Comparison of ENCODE assay signal across 8 cellular contexts in genomic region chr11:2444301-2445106, GRCh38. TPM values are rescaled to one million over a fixed set of nuclear protein-coding genes. Genes with fewer than 3 reads are reported as not detected.
A peak's percentile ranks its signal among the peaks of the same experiment; 100 is the strongest.
DNase-seq lines count a peak whose midpoint lies in the region; ATAC-seq and TF ChIP-seq lines count a peak whose summit lies in the region.

TSS of gene KCNQ1 (plus strand) at chr11:2445008. CDS start at chr11:2445099, 91 bp downstream.
TSS of gene TRPM5 (minus strand) at chr11:2444514. CDS start at chr11:2423036, 21,478 bp downstream.

- ATAC-seq in HG03095 (IDR thresholded peaks at IDR 0.05; ENCODE audit: unreplicated experiment) (no peak), GM19023 (IDR thresholded peaks at IDR 0.05; ENCODE audit: unreplicated experiment) (no peak)

- CTCF ChIA-PET in RWPE1 (lab: Yijun Ruan, JAX) = interaction anchor here (0.7 to 1.0 kb wide), 2 partner anchors 24 to 88 kb away, joined by 5 read pairs; no protein-coding TSS in a partner anchor

- H3K36me3 ChIP-seq in H7 (replicated peaks; ENCODE audit: control insufficient read depth, insufficient read depth, low read length) = no peaks in the 10 kb centered on the region
- H3K36me3 ChIP-seq in SJCRH30 = no peaks in the 10 kb centered on the region

- no peak for TF ChIP-seq CTCF in RWPE1 (conservative IDR thresholded peaks at IDR 0.05; ENCODE audit: low read depth)

- POLR2A ChIA-PET in RWPE1 (lab: Yijun Ruan, JAX; ENCODE audit: low non-redundant PET) = no interaction called here

- DNase-seq in H7 (peak; percentile 100), RWPE1 (ENCODE audit: low spot score) (peak; percentile 63), SJCRH30 (no peak)
- DNase-seq in activated naive CD4-positive, alpha-beta T cell treated with Interleukin-2 at 50 U/mL for 16 hours = peak; percentile 76
- DNase-seq in stimulated activated CD4-positive, alpha-beta T cell treated with anti-CD3 and anti-CD28 coated beads, Interleukin-1b, Interleukin-23, amount 100 ng/mL, for 1 hour (ENCODE audit: low read depth in 2 of 2) = peak; percentile 53 to 74

- H3K4me1 ChIP-seq in SJCRH30 = no peaks in the 10 kb centered on the region

- peak within 1 kb of the TSS; percentile 39 for H3K4me3 ChIP-seq in H7 (ENCODE audit: insufficient read depth, low read depth, low read length)
- H3K4me3 ChIP-seq in iPS-11a (ENCODE audit: low read depth, low read length) = peak within 1 kb of the TSS; percentile 27
- no peak within 1 kb of the TSS for H3K4me3 ChIP-seq in SJCRH30

- peaks cover 45% of the 10 kb centered on the region for H3K27me3 ChIP-seq in H7 (ENCODE audit: control insufficient read depth, insufficient read depth, low read length)
- no peaks in the 10 kb centered on the region for H3K27me3 ChIP-seq in SJCRH30

- peaks cover 9% of the 10 kb centered on the region; the same call in 1 of the 2 replicates for H3K9me3 ChIP-seq in SJCRH30 (replicated peaks)

- H3K27ac ChIP-seq in RWPE1 = no peak within 1 kb of the TSS
- H3K27ac ChIP-seq in SJCRH30 = no peak within 1 kb of the TSS

RNA-seq across cellular contexts. Expression of gene KCNQ1, which starts in this region (rescaled TPM):
- total RNA-seq in H7 (2014; rRNA removed; shearing (Covaris generic)) = 0.18 and 0.48 TPM in 2 replicates
- total RNA-seq in SJCRH30 (2014; rRNA removed; shearing (Covaris generic)) = not detected in 2 replicates

RNA-seq across cellular contexts. Expression of gene TRPM5, which starts in this region (rescaled TPM):
- not detected in 2 replicates for total RNA-seq in H7 (2014; rRNA removed; shearing (Covaris generic))
- not detected in 2 replicates for total RNA-seq in SJCRH30 (2014; rRNA removed; shearing (Covaris generic))

Comparison
In these comparisons a context has a peak if more than half of its experiments do, and no peak if none do; other contexts are left out.
1. Peak in DNase-seq and H3K4me3 ChIP-seq in H7; RNA of the genes that start here not detected or under 1 TPM.
2. DNase-seq: peak in RWPE1 (single experiment), activated naive CD4-positive, alpha-beta T cell treated with Interleukin-2 at 50 U/mL for 16 hours (single experiment) and stimulated activated CD4-positive, alpha-beta T cell treated with anti-CD3 and anti-CD28 coated beads, Interleukin-1b, Interleukin-23, amount 100 ng/mL, for 1 hour (2 of 2); none in SJCRH30 (0 of 2).